Comparison of ENCODE assay signal across 10 cellular contexts in the genomic region with DNA sequence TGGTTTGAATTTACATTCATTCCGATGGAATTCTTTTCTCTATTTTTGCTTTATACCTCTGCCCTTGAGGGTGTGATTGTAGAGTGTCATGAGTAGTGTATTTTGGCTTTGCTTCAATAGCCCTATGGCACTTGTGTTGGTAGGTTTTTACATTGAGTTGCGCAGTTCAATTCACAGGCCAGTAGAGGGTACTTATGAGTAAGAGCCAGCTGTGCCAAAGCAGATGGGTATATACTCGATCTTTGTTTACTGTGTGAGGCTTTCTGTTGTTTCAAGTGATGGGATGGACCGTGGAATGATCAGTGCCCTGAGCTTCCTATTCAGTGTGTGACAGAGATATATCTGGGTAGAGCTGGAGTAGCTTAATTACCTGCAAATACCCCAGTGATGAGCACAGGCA. TPM values are rescaled to one million over a fixed set of nuclear protein-coding genes. Genes with fewer than 3 reads are reported as not detected.
A peak's percentile ranks its signal among the peaks of the same experiment; 100 is the strongest.
DNase-seq lines count a peak whose midpoint lies in the region; ATAC-seq and TF ChIP-seq lines count a peak whose summit lies in the region.
"Had no signal": no experiment of that assay in that cellular context is flagged by ENCODE, and none has a peak within 500 bp of the region (broad histone marks: within the 10 kb centered on the region; RNA-seq: fewer than 3 reads in every experiment).

No MANE protein-coding gene starts in this region.

- H3K27me3 ChIP-seq in trophoblast cell (ENCODE audit: insufficient read depth, low read length): no peaks in the 10 kb centered on the region

- H3K27ac ChIP-seq in 22Rv1: peak overlapping the region; percentile 71
- H3K27ac ChIP-seq in trophoblast cell (ENCODE audit: low read depth, low read length): no peak overlapping the region
- no peak overlapping the region for H3K27ac ChIP-seq in RWPE1

- H3K14ac ChIP-seq in trophoblast cell (ENCODE audit: low read length): no peak overlapping the region

- in situ Hi-C loops in GM13977 (cut with MboI; ENCODE audit: low pct_unique_long_range_greater_than_20kb, low sequenced_read_pairs, unreplicated experiment): no loop called here

- H3K27ac Mint-ChIP-seq in endothelial cell (ENCODE audit: unreplicated experiment): no peak overlapping the region
- H3K27ac Mint-ChIP-seq: naive thymus-derived CD8-positive, alpha-beta T cell had no signal

- H3K9ac ChIP-seq in trophoblast cell (ENCODE audit: low read length): no peak overlapping the region

- no peaks in the 10 kb centered on the region for H3K4me1 ChIP-seq in trophoblast cell (ENCODE audit: control insufficient read depth in 1 of 2, insufficient read depth in 2 of 2, low read length in 2 of 2)

- DNase-seq in GM13977 (ENCODE audit: low spot score): no peak
- DNase-seq in NCI-H460 (ENCODE audit: extremely low read depth, low read depth): peak; percentile 43
- DNase-seq in endothelial cell (ENCODE audit: low spot score): peak; percentile 7
- DNase-seq in stimulated activated CD4-positive, alpha-beta T cell treated with anti-CD3 and anti-CD28 coated beads, Interleukin-1b, Interleukin-23, amount 100 ng/mL, for 48 hours: no peak
- no peak for DNase-seq in trophoblast cell
- DNase-seq in RWPE1 (ENCODE audit: low spot score): no peak

- no peak overlapping the region for H3K4me3 ChIP-seq in trophoblast cell (ENCODE audit: low read depth, low read length)

- H2BK120ac ChIP-seq in trophoblast cell (ENCODE audit: insufficient read depth, low read length, poor library complexity): no peak overlapping the region

- no peak overlapping the region for H2AFZ ChIP-seq in trophoblast cell (ENCODE audit: insufficient read depth, low read length, poor library complexity)

- no peak overlapping the region for H4K12ac ChIP-seq in trophoblast cell (ENCODE audit: low read depth, low read length)

- no peaks in the 10 kb centered on the region for H3K79me2 ChIP-seq in trophoblast cell (ENCODE audit: control insufficient read depth, insufficient read depth, low read length, poor library complexity)

- no peaks in the 10 kb centered on the region for H3K4me1 Mint-ChIP-seq in endothelial cell (ENCODE audit: unreplicated experiment)

- H3K18ac ChIP-seq in trophoblast cell (ENCODE audit: low read length): no peak overlapping the region

- H3K4ac ChIP-seq in trophoblast cell (ENCODE audit: low read depth, low read length): no peak overlapping the region

- no peaks in the 10 kb centered on the region for H3K9me3 ChIP-seq in trophoblast cell (ENCODE audit: insufficient read depth, low read depth, low read length)

- H4K8ac ChIP-seq in trophoblast cell (ENCODE audit: low read depth, low read length): no peak overlapping the region

- H2BK5ac ChIP-seq in trophoblast cell (ENCODE audit: low read depth, low read length, poor library complexity): no peak overlapping the region

- H3K36me3 ChIP-seq in trophoblast cell (ENCODE audit: control insufficient read depth in 1 of 2, insufficient read depth in 2 of 2, low read length in 2 of 2): no peaks in the 10 kb centered on the region

- no peak overlapping the region for H4K91ac ChIP-seq in trophoblast cell (ENCODE audit: low read depth, low read length)

- TF ChIP-seq CTCF in 22Rv1 (IDR thresholded peaks at IDR 0.05) (peak; percentile 82), GM13977 (IDR thresholded peaks at IDR 0.05; ENCODE audit: extremely low read depth, insufficient read depth, missing control alignments) (peak; percentile 31), endothelial cell (IDR thresholded peaks at IDR 0.05; ENCODE audit: unreplicated experiment) (peak; percentile 57), RWPE1 (conservative IDR thresholded peaks at IDR 0.05; ENCODE audit: low read depth) (no peak)

- no peak overlapping the region for H3K4me3 Mint-ChIP-seq in endothelial cell (ENCODE audit: unreplicated experiment)
- H3K4me3 Mint-ChIP-seq: naive thymus-derived CD8-positive, alpha-beta T cell had no signal

- H2AK5ac ChIP-seq in trophoblast cell (ENCODE audit: low read length): no peak overlapping the region

- no peaks in the 10 kb centered on the region for H3K36me3 Mint-ChIP-seq in endothelial cell (ENCODE audit: low read depth, unreplicated experiment)

- H3K9me3 Mint-ChIP-seq in endothelial cell (ENCODE audit: unreplicated experiment): no peaks in the 10 kb centered on the region

- POLR2A ChIA-PET in RWPE1 (lab: Yijun Ruan, JAX; ENCODE audit: low non-redundant PET): no interaction called here

- H3K23ac ChIP-seq in trophoblast cell (ENCODE audit: low read length): no peak overlapping the region

- no peak overlapping the region for H2BK12ac ChIP-seq in trophoblast cell (ENCODE audit: low read length)

- ATAC-seq in HG03108 (IDR thresholded peaks at IDR 0.05; ENCODE audit: unreplicated experiment): no peak
- ATAC-seq: naive thymus-derived CD8-positive, alpha-beta T cell had no signal

- H3K4me2 ChIP-seq in trophoblast cell (ENCODE audit: low read length): no peak overlapping the region

- H3K27me3 Mint-ChIP-seq in endothelial cell (ENCODE audit: unreplicated experiment): peaks cover 1% of the 10 kb centered on the region

- CTCF ChIA-PET in RWPE1 (lab: Yijun Ruan, JAX): no interaction called here

- H3K79me1 ChIP-seq in trophoblast cell (ENCODE audit: low read length): no peaks in the 10 kb centered on the region

- no CpG with 5 or more reads among the region's 4 CpGs for WGBS in trophoblast cell (ENCODE audit: extremely low coverage, insufficient coverage, insufficient read length)

RNA-seq across cellular contexts. Expression of a gene that starts 4.3 kb away (rescaled TPM):
- 818 and 909 TPM in 2 replicates for total RNA-seq in NCI-H460 (2014; rRNA removed; shearing (Covaris generic))
- polyA plus RNA-seq in NCI-H460 (2014; cell fraction: nucleus; rRNA removed): 748 and 826 TPM in 2 replicates
- total RNA-seq in endothelial cell (ENCODE audit: unreplicated experiment): 2.8 TPM
- 1.4 TPM in 2 replicates for polyA plus RNA-seq in trophoblast cell (2013)
- total RNA-seq: activated CD8-positive, alpha-beta memory T cell treated with anti-CD3 and anti-CD28 coated beads for 36 hours had no signal

Comparison
In these comparisons a context has a peak if more than half of its experiments do, and no peak if none do; other contexts are left out.
1. DNase-seq: peak in NCI-H460 (single experiment) and endothelial cell (single experiment); none in GM13977 (single experiment), stimulated activated CD4-positive, alpha-beta T cell treated with anti-CD3 and anti-CD28 coated beads, Interleukin-1b, Interleukin-23, amount 100 ng/mL, for 48 hours (single experiment), trophoblast cell (0 of 2) and RWPE1 (single experiment).
2. RNA of a gene that starts 4.3 kb away (total RNA-seq): 818 to 909 TPM in NCI-H460; 2.8 TPM in endothelial cell (single experiment); every median in the first group is over 100 times any median in the second.